35 cellular contexts compared by ENCODE assay signal in genomic region chr3:9143180-9143579, GRCh38.
"Had no signal": no experiment of that assay in that cellular context is flagged by ENCODE, and none has a peak within 500 bp of the region (broad histone marks: within the 10 kb centered on the region; RNA-seq: fewer than 3 reads in every experiment).

No MANE protein-coding gene starts in this region.

- H3K27ac ChIP-seq: cardiac muscle cell, KMS-11, Peyer's patch, WERI-Rb-1 had no signal

- H3K9ac ChIP-seq: KMS-11 had no signal

- ATAC-seq: activated CD8-positive, alpha-beta memory T cell treated with anti-CD3 and anti-CD28 coated beads, Interleukin-2, amount 10 ng/mL, durations not matched to agents 7 days and 5 days had no signal

- H3K4me2 ChIP-seq: KMS-11 had no signal

- H3K36me3 ChIP-seq: cardiac muscle cell, Peyer's patch, WERI-Rb-1 had no signal

- H3K27me3 ChIP-seq: cardiac muscle cell, Peyer's patch had no signal

- H3K4me1 ChIP-seq: Peyer's patch had no signal

- DNase-seq: activated CD4-positive, alpha-beta memory T cell treated with anti-CD3 and anti-CD28 coated beads, Interleukin-2, amount 10 ng/mL, durations not matched to agents 7 days and 5 days; activated CD4-positive, alpha-beta T cell treated with anti-CD3 and anti-CD28 coated beads for 1 hour; activated CD4-positive, alpha-beta T cell treated with anti-CD3 and anti-CD28 coated beads for 48 hours; activated CD4-positive, CD25-positive, alpha-beta regulatory T cell; activated CD8-positive, alpha-beta memory T cell treated with anti-CD3 and anti-CD28 coated beads for 24 hours; activated CD8-positive, alpha-beta memory T cell treated with anti-CD3 and anti-CD28 coated beads, Interleukin-2, amount 10 ng/mL, durations not matched to agents 7 days and 5 days; activated CD8-positive, alpha-beta memory T cell treated with anti-CD3 and anti-CD28 coated beads, Interleukin-2, amount 50 U/mL, for 48 hours; activated effector memory CD4-positive, alpha-beta T cell treated with Interleukin-2 at 50 U/mL for 16 hours; activated naive CD4-positive, alpha-beta T cell treated with anti-CD3 and anti-CD28 coated beads, Interleukin-2, amount 50 U/mL, for 16 hours; activated naive CD8-positive, alpha-beta T cell treated with anti-CD3 and anti-CD28 coated beads for 36 hours; activated T-cell treated with anti-CD3 and anti-CD28 coated beads, Interleukin-2, amount 50 U/mL, for 48 hours; amniotic stem cell; aorta; MM.1S; MV-4-11; NCI-H1092; NCI-H1436 treated with DMSO at 0.1 percent for 48 hours; NCI-H1694 treated with DMSO at 0.1 percent for 48 hours; NCI-H2029; NCI-H2107; NCI-H226; NCI-H446 treated with DMSO at 0.1 percent for 48 hours; NCI-H524 treated with DMSO at 0.1 percent for 48 hours; NK-92 treated with Interleukin-12 subunit alpha and Interleukin-12 subunit beta, amount 100 ng/mL, for 24 hours; PC-3; Peyer's patch; Right ventricle myocardium superior; RPMI8226; SW 1271; T-helper 1 cell; T-helper 2 cell; T-helper 9 cell; WERI-Rb-1 had no signal

- H3K4me3 ChIP-seq: cardiac muscle cell, Peyer's patch had no signal
